ENCODE assay signal across 8 cellular contexts in the genomic region with DNA sequence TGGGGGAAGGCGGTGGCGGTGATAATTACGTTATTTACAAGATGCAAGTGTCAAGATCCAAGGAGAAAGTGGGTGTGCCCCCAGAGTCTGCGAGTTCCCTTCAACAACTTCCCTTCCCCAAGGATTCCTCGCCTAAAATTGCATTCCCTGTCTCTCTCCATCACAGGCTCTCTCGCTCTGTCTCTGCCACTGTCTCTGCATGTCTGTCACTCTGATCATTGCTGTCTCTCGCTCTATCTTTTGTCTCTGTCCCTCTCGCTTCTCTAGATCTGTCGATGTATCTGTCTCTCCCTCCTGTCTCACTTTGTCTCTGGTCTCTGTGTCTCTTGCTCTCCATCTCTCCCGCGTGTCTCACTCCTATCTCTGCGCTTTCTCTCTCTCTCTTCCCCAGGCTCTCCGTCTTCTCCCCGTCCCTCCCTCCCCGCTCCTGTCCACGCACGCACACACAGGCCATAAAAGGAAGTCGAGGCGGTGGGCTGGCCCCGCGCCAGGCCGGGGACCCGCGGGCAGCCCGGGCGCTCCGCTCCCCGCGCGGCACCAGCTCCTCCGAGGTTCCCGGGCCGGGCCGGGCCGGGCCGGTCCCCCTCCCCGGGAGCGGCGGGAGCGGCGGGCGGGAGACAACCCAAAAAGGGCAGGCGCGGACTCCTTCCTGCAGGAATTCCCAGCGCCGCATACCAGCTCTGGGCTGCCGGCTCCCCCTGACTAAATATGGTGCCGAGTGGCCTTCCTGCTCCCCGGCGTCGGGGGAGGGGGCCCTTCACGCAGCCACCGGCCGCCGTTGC. TPM values are rescaled to one million over a fixed set of nuclear protein-coding genes. Genes with fewer than 3 reads are reported as not detected.
DNase-seq lines count a peak whose midpoint lies in the region; ATAC-seq, FAIRE-seq and TF ChIP-seq lines count a peak whose summit lies in the region.

No MANE protein-coding gene starts in this region.

- FAIRE-seq in RCC 7860 (lab: Jason Lieb, UNC) = no peak

- H3K36me3 ChIP-seq in SJSA1 (no peaks in the 10 kb centered on the region), neuron (ENCODE audit: insufficient read depth, low read length) (no peaks in the 10 kb centered on the region)

- peaks cover 36% of the 10 kb centered on the region for H3K27me3 ChIP-seq in SJSA1 (replicated peaks)
- peaks cover 48% of the 10 kb centered on the region for H3K27me3 ChIP-seq in neuron (ENCODE audit: insufficient read depth, low read length)

- no peak overlapping the region for H3K27ac ChIP-seq in SJSA1

- H3K9me3 Mint-ChIP-seq in Calu3 (ENCODE audit: low read depth, unreplicated experiment) = no peaks in the 10 kb centered on the region

- no peak overlapping the region for H3K27ac Mint-ChIP-seq in Calu3 (ENCODE audit: unreplicated experiment)

- H3K27me3 Mint-ChIP-seq in Calu3 (ENCODE audit: unreplicated experiment) = peaks cover 68% of the 10 kb centered on the region

- peak; percentile 14 for DNase-seq in Calu3
- DNase-seq in SJSA1 (ENCODE audit: low read depth in 1 of 2, low spot score in 2 of 2) = peak; percentile 26 to 54
- DNase-seq in fibroblast of pulmonary artery (ENCODE audit: low read depth) = peak; percentile 29
- no peak for DNase-seq in NCI-H1105 (lab: John Stamatoyannopoulos, UW)
- DNase-seq in RCC 7860 (ENCODE audit: low spot score) = no peak
- no peak for DNase-seq in activated CD4-positive, alpha-beta T cell treated with anti-CD3 and anti-CD28 coated beads for 4 hours

- H3K36me3 Mint-ChIP-seq in Calu3 (ENCODE audit: insufficient read depth, unreplicated experiment) = no peaks in the 10 kb centered on the region

- H3K4me3 ChIP-seq in SJSA1 (peak overlapping the region; percentile 41), fibroblast of pulmonary artery (replicated peaks; ENCODE audit: low read depth, low read length) (peak overlapping the region; percentile 32), neuron (ENCODE audit: low read length) (peak overlapping the region; percentile 24)

- CTCF ChIA-PET in Calu3 (lab: Charles Lee) = interaction anchor here (0.6 to 1.4 kb wide), 2 partner anchors 30 to 102 kb away, joined by 3 read pairs; partner anchors contain the start of gene CEP20

- H3K4me1 ChIP-seq in SJSA1 (replicated peaks) (peaks cover 16% of the 10 kb centered on the region; the same call in 1 of the 2 replicates), neuron (ENCODE audit: insufficient read depth, low read length) (peaks cover 2% of the 10 kb centered on the region)

- peak overlapping the region; percentile 89 for H2AFZ ChIP-seq in neuron (ENCODE audit: low read depth, low read length)

- H3K9me3 ChIP-seq in SJSA1 (replicated peaks) (no peaks in the 10 kb centered on the region), neuron (ENCODE audit: low read length) (no peaks in the 10 kb centered on the region)

- peaks cover 9% of the 10 kb centered on the region for H3K4me1 Mint-ChIP-seq in Calu3 (ENCODE audit: low read depth, unreplicated experiment)

- intact Hi-C loops in Calu3 (cut with micrococcal nuclease; ENCODE audit: unreplicated experiment) = no loop called here

- peak overlapping the region; percentile 4 for H3K4me3 Mint-ChIP-seq in Calu3 (ENCODE audit: low read depth, unreplicated experiment)

- no TSS peak for BruUV-seq in Calu3 (replicated peaks; lab: Mats Ljungman, UMichigan)

- TF ChIP-seq CTCF in Calu3 (IDR thresholded peaks at IDR 0.05; ENCODE audit: unreplicated experiment) (no peak), fibroblast of pulmonary artery (IDR thresholded peaks at IDR 0.05; ENCODE audit: low read length, missing control alignments) (no peak)

- no peak for ATAC-seq in GM18909 (IDR thresholded peaks at IDR 0.05; ENCODE audit: poor library complexity, unreplicated experiment)

RNA-seq across cellular contexts. Expression of gene MYH11, which starts 1.1 kb away (rescaled TPM):
- total RNA-seq in Calu3 (2022) = 0.05 TPM in 1 of 2 replicates, not detected in the other
- total RNA-seq in SJSA1 (2014; rRNA removed; shearing (Covaris generic)) = 0.03 and 0.16 TPM in 2 replicates

RNA-seq across cellular contexts. Expression of gene CEP20, which starts 30.4 kb away (rescaled TPM):
- 44.0 and 52.4 TPM in 2 replicates for total RNA-seq in Calu3 (2022)
- total RNA-seq in SJSA1 (2014; rRNA removed; shearing (Covaris generic)) = 142 and 150 TPM in 2 replicates

Comparison
In these comparisons a context has a peak if more than half of its experiments do, and no peak if none do; other contexts are left out.
1. DNase-seq: peak in Calu3 (single experiment), SJSA1 (2 of 2) and fibroblast of pulmonary artery (single experiment); none in NCI-H1105 (single experiment), RCC 7860 (single experiment) and activated CD4-positive, alpha-beta T cell treated with anti-CD3 and anti-CD28 coated beads for 4 hours (0 of 2).
2. Peak in every context shown above with its lines, with median percentiles within 50 percentile points of each other: H3K4me3 ChIP-seq.